In genomic region chr1:214506972-214507431, GRCh38 we compare ENCODE assay signal across 9 cellular contexts. TPM values are rescaled to one million over a fixed set of nuclear protein-coding genes. Genes with fewer than 3 reads are reported as not detected.
A peak's percentile ranks its signal among the peaks of the same experiment; 100 is the strongest.
DNase-seq lines count a peak whose midpoint lies in the region; ATAC-seq, FAIRE-seq and TF ChIP-seq lines count a peak whose summit lies in the region.
"Had no signal": no experiment of that assay in that cellular context is flagged by ENCODE, and none has a peak within 500 bp of the region (broad histone marks: within the 10 kb centered on the region; RNA-seq: fewer than 3 reads in every experiment).

No MANE protein-coding gene starts in this region.

- no peak overlapping the region for H3K27ac ChIP-seq in HepG2 (ENCODE audit: extremely low read length, insufficient read depth, low read length)
- H3K27ac ChIP-seq: KMS-11 had no signal

- CTCF ChIA-PET in HepG2 (lab: Yijun Ruan, JAX; ENCODE audit: low intra/inter-chr PET ratio, low total read pairs), result no interaction called here
- CTCF ChIA-PET in activated CD4-positive, alpha-beta T cell treated with anti-CD3 and anti-CD28 coated beads, Interleukin-2, amount 10 ng/mL, durations not matched to agents 7 days and 5 days (lab: Charles Lee), result interaction anchor here (0.5 kb wide), 1 partner anchor 9 kb away, joined by 3 read pairs; no protein-coding TSS in a partner anchor

- POLR2A ChIA-PET in HepG2 (lab: Yijun Ruan, JAX), result interaction anchor here (1.0 kb wide), 1 partner anchor 44 kb away, joined by 3 read pairs; no protein-coding TSS in a partner anchor
- POLR2A ChIA-PET in activated CD4-positive, alpha-beta T cell treated with anti-CD3 and anti-CD28 coated beads, Interleukin-2, amount 10 ng/mL, durations not matched to agents 7 days and 5 days (lab: Charles Lee), result no interaction called here

- TF ChIP-seq POLR2A in HepG2 (IDR thresholded peaks at IDR 0.05; ENCODE audit: insufficient read depth in 1 of 2, low read depth in 2 of 2, low read length in 2 of 2), result no peak

- FAIRE-seq in HepG2 (lab: Jason Lieb, UNC), result peak; percentile 96

- TF ChIP-seq CTCF in HepG2 (CRISPR knock-in tag; IDR thresholded peaks at IDR 0.05), result no peak

- no peaks in the 10 kb centered on the region for H3K9me3 ChIP-seq in HepG2 (ENCODE audit: low read length)

- no peak for TF ChIP-seq RAD21 in HepG2 (CRISPR knock-in tag; IDR thresholded peaks at IDR 0.05)

- no peaks in the 10 kb centered on the region for H3K36me3 ChIP-seq in HepG2 (replicated peaks in 1 of 2; ENCODE audit: control insufficient read depth in 1 of 2, insufficient read depth in 2 of 2, low read length in 2 of 2)

- no peak overlapping the region for H2AFZ ChIP-seq in HepG2 (ENCODE audit: low read length)

- peaks cover 2% of the 10 kb centered on the region for H3K27me3 Mint-ChIP-seq in activated CD4-positive, alpha-beta T cell treated with anti-CD3 and anti-CD28 coated beads, Interleukin-2, amount 10 ng/mL, durations not matched to agents 7 days and 5 days

- H3K27ac Mint-ChIP-seq in activated CD4-positive, alpha-beta T cell treated with anti-CD3 and anti-CD28 coated beads, Interleukin-2, amount 10 ng/mL, durations not matched to agents 7 days and 5 days, result no peak overlapping the region

- H3K9me3 Mint-ChIP-seq in activated CD4-positive, alpha-beta T cell treated with anti-CD3 and anti-CD28 coated beads, Interleukin-2, amount 10 ng/mL, durations not matched to agents 7 days and 5 days, result peaks cover 4% of the 10 kb centered on the region

- TF ChIP-seq EP300 in HepG2 (IDR thresholded peaks at IDR 0.05; ENCODE audit: low read depth in 2 of 2, low read length in 2 of 2), result peak in 1 of 2 experiments; percentile 67; a peak in 2 of 4 replicates
- 0 out of 2 replicates have a peak, but pooled peaks have one; percentile 9 for TF ChIP-seq EP300 in HepG2 (CRISPR knock-in tag; IDR thresholded peaks at IDR 0.05; ENCODE audit: borderline replicate concordance)

- no peak overlapping the region for H3K4me3 Mint-ChIP-seq in activated CD4-positive, alpha-beta T cell treated with anti-CD3 and anti-CD28 coated beads, Interleukin-2, amount 10 ng/mL, durations not matched to agents 7 days and 5 days

- peaks cover 51% of the 10 kb centered on the region for H3K4me1 ChIP-seq in HepG2 (ENCODE audit: insufficient read depth, low read length)

- no TSS peak for BruUV-seq in HepG2 (replicated peaks; lab: Mats Ljungman, UMichigan)

- ATAC-seq in GM18873 (IDR thresholded peaks at IDR 0.05; ENCODE audit: low FRiP score, unreplicated experiment) (peak; percentile 58), HG02678 (IDR thresholded peaks at IDR 0.05; ENCODE audit: unreplicated experiment) (peak; percentile 64), HepG2 (peak; percentile 99), GM21367 (IDR thresholded peaks at IDR 0.05; ENCODE audit: unreplicated experiment) (no peak)

- 0% methylated on average over 2 of the region's 2 CpGs for WGBS in HepG2 (ENCODE audit: low lambda C conversion rate)

- in situ Hi-C loops in HepG2 (cut with HindIII; ENCODE audit: extremely low pct_ligation_motif_present, low pct_unique_long_range_greater_than_20kb), result loop anchor here (5.0 kb wide), 1 partner anchor 45 kb away; the partner anchor contains the start of gene PTPN14

- H3K4me1 Mint-ChIP-seq in activated CD4-positive, alpha-beta T cell treated with anti-CD3 and anti-CD28 coated beads, Interleukin-2, amount 10 ng/mL, durations not matched to agents 7 days and 5 days, result no peaks in the 10 kb centered on the region

- H4K20me1 ChIP-seq in HepG2 (ENCODE audit: insufficient read depth, low read length), result no peaks in the 10 kb centered on the region

- H3K79me2 ChIP-seq in HepG2 (ENCODE audit: insufficient read depth, low read length), result no peaks in the 10 kb centered on the region

- peaks cover 2% of the 10 kb centered on the region for H3K36me3 Mint-ChIP-seq in activated CD4-positive, alpha-beta T cell treated with anti-CD3 and anti-CD28 coated beads, Interleukin-2, amount 10 ng/mL, durations not matched to agents 7 days and 5 days (ENCODE audit: low read depth)

- peak; percentile 64 for DNase-seq in NCI-H526 treated with DMSO at 0.1 percent for 48 hours (lab: John Stamatoyannopoulos, UW)
- peak; percentile 93 for DNase-seq in HepG2 (ENCODE audit: low spot score)
- no peak for DNase-seq in activated CD4-positive, alpha-beta T cell treated with anti-CD3 and anti-CD28 coated beads, Interleukin-2, amount 10 ng/mL, durations not matched to agents 7 days and 5 days
- DNase-seq in D341Med (ENCODE audit: low spot score), result no peak
- DNase-seq in T-helper 1 cell, result no peak

- intact Hi-C loops in HepG2 (cut with micrococcal nuclease; ENCODE audit: unreplicated experiment), result loop anchor here (1.0 to 5.0 kb wide), 3 partner anchors 9 to 45 kb away; partner anchors contain the start of gene PTPN14

- H3K4me2 ChIP-seq in HepG2 (ENCODE audit: low read depth, low read length), result peak overlapping the region; percentile 64
- H3K4me2 ChIP-seq: KMS-11 had no signal

- H3K4me3 ChIP-seq in HepG2 (replicated peaks in 1 of 3; ENCODE audit: insufficient read depth in 1 of 3, low read depth in 2 of 3, low read length in 3 of 3), result peak overlapping the region in 2 of 3 experiments; percentile 28 to 36; a peak in 2 of 6 replicates

- no peaks in the 10 kb centered on the region for H3K27me3 ChIP-seq in HepG2 (ENCODE audit: control insufficient read depth in 1 of 2, insufficient read depth in 2 of 2, low read length in 2 of 2)

- H3K9ac ChIP-seq in HepG2 (ENCODE audit: insufficient read depth, low read depth, low read length), result no peak overlapping the region
- H3K9ac ChIP-seq: KMS-11 had no signal

TF ChIP-seq in HepG2, 621 proteins besides CTCF, POLR2A, EP300 and RAD21 (continues in another document):
- TF ChIP-seq HNF1A (IDR thresholded peaks at IDR 0.05; ENCODE audit: low read depth), result peak; percentile 96
- peak; percentile 97 for TF ChIP-seq HNF1A (CRISPR knock-in tag; IDR thresholded peaks at IDR 0.05; ENCODE audit: borderline replicate concordance)

RNA-seq across cellular contexts. Expression of gene PTPN14, which starts 44.4 kb away (rescaled TPM):
- total RNA-seq in HepG2 (2016; rRNA removed; fragmentation: Illumina TruSeq; extraction: Trizol), result 4.7 and 8.4 TPM in 2 replicates
- total RNA-seq in HepG2 (2016; cell fraction: cytosol; rRNA removed; fragmentation: Illumina TruSeq; extraction: Trizol; ENCODE audit: low read depth), result 0.62 and 1.8 TPM in 2 replicates
- total RNA-seq in HepG2 (2016; cell fraction: insoluble cytoplasmic fraction; rRNA removed; fragmentation: Illumina TruSeq; extraction: Trizol), result 4.2 and 7.6 TPM in 2 replicates
- 3.1 TPM in 2 replicates for total RNA-seq in HepG2 (2016; cell fraction: membrane; rRNA removed; fragmentation: Illumina TruSeq; extraction: Trizol)
- total RNA-seq in HepG2 (2016; cell fraction: nucleus; rRNA removed; fragmentation: Illumina TruSeq; extraction: Trizol), result 7.0 and 8.7 TPM in 2 replicates
- 3.8 and 3.9 TPM in 2 replicates for polyA plus RNA-seq in HepG2 (2011; rRNA removed)
- polyA plus RNA-seq in HepG2 (2011; cell fraction: cytosol; rRNA removed), result 2.5 and 3.0 TPM in 2 replicates
- polyA plus RNA-seq in HepG2 (2011; cell fraction: nucleus; rRNA removed), result 4.6 and 5.5 TPM in 2 replicates
- 2.9 and 3.3 TPM in 2 replicates for polyA plus RNA-seq in HepG2 (2012)
- 0.25 and 0.35 TPM in 2 replicates for polyA plus RNA-seq in HepG2 (2016; cell fraction: cytosol; fragmentation: Illumina TruSeq; extraction: Trizol; ENCODE audit: low read depth)
- 3.8 and 4.5 TPM in 2 replicates for polyA plus RNA-seq in HepG2 (2016; cell fraction: insoluble cytoplasmic fraction; fragmentation: Illumina TruSeq; extraction: Trizol; ENCODE audit: low read depth)
- 0.82 and 1.2 TPM in 2 replicates for polyA plus RNA-seq in HepG2 (2016; cell fraction: membrane; fragmentation: Illumina TruSeq; extraction: Trizol; ENCODE audit: low read depth)
- 2.7 and 4.5 TPM in 2 replicates for polyA plus RNA-seq in HepG2 (2016; cell fraction: nucleus; fragmentation: Illumina TruSeq; extraction: Trizol; ENCODE audit: insufficient read depth, low read depth)
- 16.6 and 45.9 TPM in 2 replicates for polyA minus RNA-seq in HepG2 (2011; rRNA and poly(A)+ RNA removed; ENCODE audit: low replicate concordance)
- polyA minus RNA-seq in HepG2 (2011; cell fraction: cytosol; rRNA and poly(A)+ RNA removed), result 4.8 and 5.0 TPM in 2 replicates
- 10.2 and 13.1 TPM in 2 replicates for polyA minus RNA-seq in HepG2 (2011; cell fraction: nucleus; rRNA and poly(A)+ RNA removed)
- total RNA-seq in activated CD4-positive, alpha-beta T cell treated with anti-CD3 and anti-CD28 coated beads, Interleukin-2, amount 10 ng/mL, durations not matched to agents 7 days and 5 days, result under 1 TPM; 0.32 to 0.37 TPM

Comparison
In these comparisons a context has a peak if more than half of its experiments do, and no peak if none do; other contexts are left out.
1. DNase-seq: peak in NCI-H526 treated with DMSO at 0.1 percent for 48 hours (single experiment) and HepG2 (single experiment); none in activated CD4-positive, alpha-beta T cell treated with anti-CD3 and anti-CD28 coated beads, Interleukin-2, amount 10 ng/mL, durations not matched to agents 7 days and 5 days (single experiment), D341Med (single experiment) and T-helper 1 cell (0 of 5).